ENCODE assay signal across 20 cellular contexts in genomic region chr11:17396598-17397310, GRCh38. TPM values are rescaled to one million over a fixed set of nuclear protein-coding genes. Genes with fewer than 3 reads are reported as not detected.
A peak's percentile ranks its signal among the peaks of the same experiment; 100 is the strongest.
DNase-seq lines count a peak whose midpoint lies in the region; ATAC-seq, FAIRE-seq and TF ChIP-seq lines count a peak whose summit lies in the region.
"Had no signal": no experiment of that assay in that cellular context is flagged by ENCODE, and none has a peak within 500 bp of the region (broad histone marks: within the 10 kb centered on the region; RNA-seq: fewer than 3 reads in every experiment).

No MANE protein-coding gene starts in this region.

- TF ChIP-seq EP300 in K562 (IDR thresholded peaks at IDR 0.05; ENCODE audit: low read length) = no peak

- no peaks in the 10 kb centered on the region for H3K36me3 Mint-ChIP-seq in neural progenitor cell
- H3K36me3 Mint-ChIP-seq in stimulated activated naive B cell treated with anti-CD40 and anti-IgM and Interleukin-4, amounts not matched to agents 10 μg/mL and 1 μg/mL and 100 μg/mL, for 72 hours = no peaks in the 10 kb centered on the region

- TF ChIP-seq CTCF in K562 (IDR thresholded peaks at IDR 0.05 in 2 of 3, conservative IDR thresholded peaks at IDR 0.05 in 1 of 3; ENCODE audit: insufficient read depth in 2 of 3, low read depth in 1 of 3, low read length in 3 of 3) (no peak), neural progenitor cell (IDR thresholded peaks at IDR 0.05) (no peak)

- POLR2A ChIA-PET in K562 (lab: Yijun Ruan, JAX) = interaction anchor here (0.5 kb wide), 1 partner anchor 314 kb away, joined by 4 read pairs; no protein-coding TSS in a partner anchor

- no peaks in the 10 kb centered on the region for H3K9me3 Mint-ChIP-seq in neural progenitor cell
- no peaks in the 10 kb centered on the region for H3K9me3 Mint-ChIP-seq in stimulated activated naive B cell treated with anti-CD40 and anti-IgM and Interleukin-4, amounts not matched to agents 10 μg/mL and 1 μg/mL and 100 μg/mL, for 72 hours
- H3K9me3 Mint-ChIP-seq: CD4-positive, alpha-beta T cell; HFFc6 had no signal

- H3K27me3 Mint-ChIP-seq in neural progenitor cell (ENCODE audit: insufficient read depth, low read depth) = peaks cover 5% of the 10 kb centered on the region
- H3K27me3 Mint-ChIP-seq in stimulated activated naive B cell treated with anti-CD40 and anti-IgM and Interleukin-4, amounts not matched to agents 10 μg/mL and 1 μg/mL and 100 μg/mL, for 72 hours = peaks cover 0 to 6% of the 10 kb centered on the region in 2 donors
- H3K27me3 Mint-ChIP-seq: B cell; CD4-positive, alpha-beta T cell had no signal

- no peaks in the 10 kb centered on the region for H3F3A ChIP-seq in neural progenitor cell (ENCODE audit: low read depth)

- peak overlapping the region; percentile 47 for H3K27ac Mint-ChIP-seq in neural progenitor cell
- peak overlapping the region; percentile 0 for H3K27ac Mint-ChIP-seq in stimulated activated naive B cell treated with anti-CD40 and anti-IgM and Interleukin-4, amounts not matched to agents 10 μg/mL and 1 μg/mL and 100 μg/mL, for 72 hours
- H3K27ac Mint-ChIP-seq: B cell; CD4-positive, alpha-beta T cell; HFFc6 had no signal

- CTCF ChIA-PET in K562 (lab: Yijun Ruan, JAX; ENCODE audit: low intra/inter-chr PET ratio) = no interaction called here

- 2% methylated on average over 16 of the region's 22 CpGs for WGBS in K562 (ENCODE audit: insufficient coverage, low coverage, missing lambda C conversion rate)

- no peak for TF ChIP-seq RAD21 in K562 (CRISPR knock-in tag; conservative IDR thresholded peaks at IDR 0.05 in 1 of 2, IDR thresholded peaks at IDR 0.05 in 1 of 2)

- no peak for FAIRE-seq in K562 (lab: Jason Lieb, UNC)
- FAIRE-seq: A204.1, GM12878, GM19239, H1 had no signal

- H3K4me3 ChIP-seq in K562 = no peak overlapping the region
- H3K4me3 ChIP-seq in neural progenitor cell = no peak overlapping the region
- H3K4me3 ChIP-seq: GM12878 had no signal

- H4K20me1 ChIP-seq in K562 (replicated peaks; ENCODE audit: control insufficient read depth, insufficient read depth, low read length) (peaks cover 3% of the 10 kb centered on the region; the same call in 1 of the 2 replicates), neural progenitor cell (ENCODE audit: low read depth) (no peaks in the 10 kb centered on the region)

- H3K9ac ChIP-seq in K562 (ENCODE audit: insufficient read depth in 1 of 2, low read depth in 2 of 2, low read length in 2 of 2) (no peak overlapping the region; a peak in 1 of 4 replicates), neural progenitor cell (no peak overlapping the region)

- intact Hi-C loops in K562 (cut with micrococcal nuclease) = no loop called here

- H3K9me1 ChIP-seq in K562 (ENCODE audit: control insufficient read depth, insufficient read depth, low read length) = no peaks in the 10 kb centered on the region

- no peaks in the 10 kb centered on the region for H3K79me2 ChIP-seq in K562 (ENCODE audit: control insufficient read depth, insufficient read depth, low read length)
- H3K79me2 ChIP-seq in neural progenitor cell (ENCODE audit: low read depth) = no peaks in the 10 kb centered on the region

- peak; percentile 16; the same call in 1 of the 3 replicates for ATAC-seq in K562
- no peak for ATAC-seq in stimulated activated naive B cell treated with anti-CD40 and anti-IgM and Interleukin-4, amounts not matched to agents 10 μg/mL and 1 μg/mL and 100 μg/mL, for 72 hours (replicated peaks)
- ATAC-seq: GM12878 had no signal

- peak; percentile 51 for DNase-seq in activated effector memory CD4-positive, alpha-beta T cell treated with anti-CD3 and anti-CD28 coated beads, Interleukin-2, amount 50 U/mL, for 16 hours
- DNase-seq in activated effector memory CD4-positive, alpha-beta T cell treated with Interleukin-2 at 50 U/mL for 16 hours = no peak
- DNase-seq in K562 (ENCODE audit: extremely low read depth in 1 of 4, low spot score in 3 of 4) (no peak), neural progenitor cell (ENCODE audit: low spot score) (no peak), ureter (ENCODE audit: low spot score) (no peak), NCI-H2196 (lab: John Stamatoyannopoulos, UW; ENCODE audit: unreplicated experiment) (no peak)
- DNase-seq in stimulated activated naive B cell treated with anti-CD40 and anti-IgM and Interleukin-4, amounts not matched to agents 10 μg/mL and 1 μg/mL and 100 μg/mL, for 72 hours = no peak
- DNase-seq: C1 segment of cervical spinal cord; Calu3; CD4-positive, alpha-beta T cell; DMS 273 treated with DMSO at 0.1 percent for 48 hours; DMS79; HCEC 1CT; HFFc6 had no signal

- no peak overlapping the region for H3K4me3 Mint-ChIP-seq in neural progenitor cell
- H3K4me3 Mint-ChIP-seq in stimulated activated naive B cell treated with anti-CD40 and anti-IgM and Interleukin-4, amounts not matched to agents 10 μg/mL and 1 μg/mL and 100 μg/mL, for 72 hours = no peak overlapping the region
- H3K4me3 Mint-ChIP-seq: B cell; CD4-positive, alpha-beta T cell; HFFc6 had no signal

- no peaks in the 10 kb centered on the region for H3K9me3 ChIP-seq in K562 (replicated peaks; ENCODE audit: control insufficient read depth, insufficient read depth, low read depth, low read length)
- H3K9me3 ChIP-seq in neural progenitor cell (ENCODE audit: low read depth) = no peaks in the 10 kb centered on the region

- H3K27me3 ChIP-seq in K562 (ENCODE audit: control insufficient read depth in 2 of 2, insufficient read depth in 2 of 2, low read length in 2 of 2) (peaks cover 22 to 85% of the 10 kb centered on the region in 2 experiments), neural progenitor cell (no peaks in the 10 kb centered on the region)

- no peak for TF ChIP-seq POLR2A in K562 (conservative IDR thresholded peaks at IDR 0.05)

- H3K4me2 ChIP-seq in K562 (ENCODE audit: insufficient read depth, low read length) = no peak overlapping the region
- H3K4me2 ChIP-seq in neural progenitor cell = no peak overlapping the region

- H3K4me1 ChIP-seq in K562 (replicated peaks in 1 of 2; ENCODE audit: control insufficient read depth in 2 of 2, insufficient read depth in 2 of 2, low read length in 2 of 2) (peaks cover 0 to 4% of the 10 kb centered on the region in 2 experiments; a peak in 1 of 5 replicates), neural progenitor cell (no peaks in the 10 kb centered on the region)

- no TSS peak for BruUV-seq in K562 (replicated peaks; lab: Mats Ljungman, UMichigan)

- no peaks in the 10 kb centered on the region for H3K36me3 ChIP-seq in K562 (ENCODE audit: control insufficient read depth, insufficient read depth, low read length)
- no peaks in the 10 kb centered on the region for H3K36me3 ChIP-seq in neural progenitor cell

- in situ Hi-C loops in K562 (cut with MboI) = loop anchor here (10.0 kb wide), 1 partner anchor 128 kb away; no protein-coding TSS in a partner anchor

- H3K27ac ChIP-seq in K562 (ENCODE audit: extremely low read depth, low read depth, low read length) = no peak overlapping the region
- no peak overlapping the region for H3K27ac ChIP-seq in neural progenitor cell
- H3K27ac ChIP-seq: HL-60 had no signal

- no peak overlapping the region for H2AFZ ChIP-seq in K562 (ENCODE audit: low read depth, low read length)
- no peak overlapping the region for H2AFZ ChIP-seq in neural progenitor cell (replicated peaks)

- H3K4me1 Mint-ChIP-seq in neural progenitor cell = no peaks in the 10 kb centered on the region
- peaks cover 15 to 26% of the 10 kb centered on the region in 2 donors for H3K4me1 Mint-ChIP-seq in stimulated activated naive B cell treated with anti-CD40 and anti-IgM and Interleukin-4, amounts not matched to agents 10 μg/mL and 1 μg/mL and 100 μg/mL, for 72 hours

TF ChIP-seq in K562, 482 proteins besides CTCF, POLR2A, EP300 and RAD21 (continues in another document):
- no peak for TF ChIP-seq NRF1 (conservative IDR thresholded peaks at IDR 0.05 in 1 of 2, IDR thresholded peaks at IDR 0.05 in 1 of 2)

RNA-seq across cellular contexts. Expression of gene KCNJ11, which starts 8.3 kb away (rescaled TPM):
- total RNA-seq in K562 (2011; cell fraction: chromatin; rRNA removed; ENCODE audit: low replicate concordance) = 2.1 and 9.1 TPM in 2 replicates
- 11.7 and 13.2 TPM in 2 replicates for total RNA-seq in K562 (2011; cell fraction: nucleolus; rRNA removed)
- 5.3 and 6.8 TPM in 2 replicates for total RNA-seq in K562 (2011; cell fraction: nucleoplasm; rRNA removed)
- total RNA-seq in K562 (2014; rRNA removed) (1.6 and 2.7 TPM in 2 replicates), K562 (2014; rRNA removed; fragmentation: Illumina TruSeq; extraction: Trizol) (0.41 and 0.62 TPM in 2 replicates), K562 (2015; rRNA removed; fragmentation: Illumina TruSeq; extraction: Trizol) (0.54 and 0.60 TPM in 2 replicates), K562 (2021) (3.3 and 3.7 TPM in 2 replicates), neural progenitor cell (ENCODE audit: low replicate concordance) (1.9 and 5.0 TPM in 2 replicates), ureter (0.70 TPM)
- polyA plus RNA-seq in K562 (2011; rRNA removed) (0.85 and 1.8 TPM in 2 replicates), K562 (2014; fragmentation: Illumina TruSeq; extraction: Trizol) (1.4 and 3.1 TPM in 2 replicates), K562 (2014; fragmentation: Nextera tagmentation; extraction: Ambion mirVana) (not detected), K562 (2014; rRNA removed) (0.86 and 2.7 TPM in 2 replicates)
- polyA plus RNA-seq in K562 (2011; cell fraction: cytosol; rRNA removed) = 1.7 and 2.6 TPM in 2 replicates
- 2.1 and 2.6 TPM in 2 replicates for polyA plus RNA-seq in K562 (2011; cell fraction: nucleus; rRNA removed)
- polyA plus RNA-seq in K562 (2012) = 1.5 and 4.7 TPM in 2 replicates
- 1.2 and 2.7 TPM in 2 replicates for polyA minus RNA-seq in K562 (2011; rRNA and poly(A)+ RNA removed)
- 5.3 and 5.6 TPM in 2 replicates for polyA minus RNA-seq in K562 (2011; cell fraction: cytosol; rRNA and poly(A)+ RNA removed)
- 2.1 and 3.0 TPM in 2 replicates for polyA minus RNA-seq in K562 (2011; cell fraction: nucleus; rRNA and poly(A)+ RNA removed)
- total RNA-seq: HFFc6 had no signal

RNA-seq across cellular contexts. Expression of gene NCR3LG1, which starts 45.2 kb away (rescaled TPM):
- total RNA-seq in K562 (2011; cell fraction: chromatin; rRNA removed; ENCODE audit: low replicate concordance) = 39.2 and 56.4 TPM in 2 replicates
- 30.5 and 32.8 TPM in 2 replicates for total RNA-seq in K562 (2011; cell fraction: nucleolus; rRNA removed)
- total RNA-seq in K562 (2011; cell fraction: nucleoplasm; rRNA removed) = 52.4 and 80.8 TPM in 2 replicates
- total RNA-seq in K562 (2014; rRNA removed) (23.7 and 28.4 TPM in 2 replicates), K562 (2014; rRNA removed; fragmentation: Illumina TruSeq; extraction: Trizol) (39.8 and 45.1 TPM in 2 replicates), K562 (2015; rRNA removed; fragmentation: Illumina TruSeq; extraction: Trizol) (36.2 and 38.1 TPM in 2 replicates), K562 (2021) (31.5 and 32.4 TPM in 2 replicates), neural progenitor cell (ENCODE audit: low replicate concordance) (0.39 and 0.74 TPM in 2 replicates), ureter (3.4 TPM)
- polyA plus RNA-seq in K562 (2011; rRNA removed) (21.5 and 25.1 TPM in 2 replicates), K562 (2014; fragmentation: Illumina TruSeq; extraction: Trizol) (30.8 and 33.8 TPM in 2 replicates), K562 (2014; fragmentation: Nextera tagmentation; extraction: Ambion mirVana) (1 to 10 TPM; 4.1 to 6.6 TPM), K562 (2014; rRNA removed) (13.8 and 17.3 TPM in 2 replicates)
- 10.8 and 15.1 TPM in 2 replicates for polyA plus RNA-seq in K562 (2011; cell fraction: cytosol; rRNA removed)
- polyA plus RNA-seq in K562 (2011; cell fraction: nucleus; rRNA removed) = 19.9 and 26.2 TPM in 2 replicates
- polyA plus RNA-seq in K562 (2012) = 8.6 and 13.8 TPM in 2 replicates
- 59.3 and 62.8 TPM in 2 replicates for polyA minus RNA-seq in K562 (2011; rRNA and poly(A)+ RNA removed)
- 33.5 and 36.6 TPM in 2 replicates for polyA minus RNA-seq in K562 (2011; cell fraction: cytosol; rRNA and poly(A)+ RNA removed)
- 14.7 and 24.0 TPM in 2 replicates for polyA minus RNA-seq in K562 (2011; cell fraction: nucleus; rRNA and poly(A)+ RNA removed)
